ENCODE assay signal across 22 cellular contexts in genomic region chr7:108201766-108202165, GRCh38.
A peak's percentile ranks its signal among the peaks of the same experiment; 100 is the strongest.
DNase-seq lines count a peak whose midpoint lies in the region; TF ChIP-seq lines count a peak whose summit lies in the region.
"Had no signal": no experiment of that assay in that cellular context is flagged by ENCODE, and none has a peak within 500 bp of the region (broad histone marks: within the 10 kb centered on the region; RNA-seq: fewer than 3 reads in every experiment).

No MANE protein-coding gene starts in this region.

- intact Hi-C loops in ascending aorta (cut with DNase I): no loop called here

- DNase-seq in COR-L47 (lab: John Stamatoyannopoulos, UW) (peak; percentile 22), G401 (ENCODE audit: low spot score) (peak; percentile 95), NCI-H69 (lab: John Stamatoyannopoulos, UW) (peak; percentile 94), cerebellum (ENCODE audit: low spot score) (peak; percentile 77), ascending aorta (ENCODE audit: low spot score in 2 of 2) (no peak), DMS114 treated with DMSO at 0.1 percent for 48 hours (lab: John Stamatoyannopoulos, UW; ENCODE audit: unreplicated experiment) (no peak), ACHN (no peak)
- DNase-seq: Calu3; CD4-positive, alpha-beta memory T cell; GOT3; IMR-90; NCI-H1105 treated with DMSO at 0.1 percent for 48 hours; NCI-H187 treated with DMSO at 0.1 percent for 48 hours; NCI-H226; NCI-H524 treated with DMSO at 0.1 percent for 48 hours; SHP77 treated with DMSO at 0.1 percent for 48 hours; SW 1271; T-helper 17 cell had no signal

- no peak overlapping the region for H3K4me3 ChIP-seq in ascending aorta
- H3K4me3 ChIP-seq: BLaER1 treated with 17β-estradiol and CSF1 and Interleukin-3, amounts not matched to agents 10 nM and 100 nM; SK-N-MC had no signal

- no peaks in the 10 kb centered on the region for H3K9me3 ChIP-seq in ascending aorta
- H3K9me3 ChIP-seq: BLaER1 treated with 17β-estradiol and CSF1 and Interleukin-3, amounts not matched to agents 10 nM and 100 nM had no signal

- no peak for TF ChIP-seq CTCF in ascending aorta (IDR thresholded peaks at IDR 0.05)

- H3K27ac ChIP-seq in ascending aorta: no peak overlapping the region
- H3K27ac ChIP-seq: BLaER1 treated with 17β-estradiol and CSF1 and Interleukin-3, amounts not matched to agents 10 nM and 100 nM; KMS-11; RWPE1; SK-N-MC had no signal

- H3K27me3 ChIP-seq in ascending aorta: no peaks in the 10 kb centered on the region
- H3K27me3 ChIP-seq: BLaER1 treated with 17β-estradiol and CSF1 and Interleukin-3, amounts not matched to agents 10 nM and 100 nM had no signal

- H3K36me3 ChIP-seq in ascending aorta: no peaks in the 10 kb centered on the region
- H3K36me3 ChIP-seq: BLaER1 treated with 17β-estradiol and CSF1 and Interleukin-3, amounts not matched to agents 10 nM and 100 nM had no signal

- H3K4me1 ChIP-seq in ascending aorta: no peaks in the 10 kb centered on the region

- in situ Hi-C loops in G401 (cut with HindIII; ENCODE audit: low sequenced_read_pairs): no loop called here
- in situ Hi-C loops in ACHN (cut with HindIII; ENCODE audit: low pct_ligation_motif_present, low pct_unique_long_range_greater_than_20kb, low sequenced_read_pairs): no loop called here

Comparison
In these comparisons a context has a peak if more than half of its experiments do, and no peak if none do; other contexts are left out.
1. DNase-seq: peak in COR-L47 (single experiment), G401 (single experiment), NCI-H69 (single experiment) and cerebellum (single experiment); none in ascending aorta (0 of 2), DMS114 treated with DMSO at 0.1 percent for 48 hours (single experiment) and ACHN (single experiment).